ENCODE assay signal across 8 cellular contexts in genomic region chr14:67934087-67934486, GRCh38.
DNase-seq lines count a peak whose midpoint lies in the region; ATAC-seq lines count a peak whose summit lies in the region.

No MANE protein-coding gene starts in this region.

- POLR2A ChIA-PET in CD4-positive, alpha-beta memory T cell (lab: Charles Lee; ENCODE audit: partially characterized antibody) = interaction anchor here (1.1 to 1.7 kb wide), 3 partner anchors 859 to 885 kb away, joined by 3 to 8 read pairs (median 5); partner anchors contain the start of gene ZFP36L1

- H3K4me1 Mint-ChIP-seq in CD4-positive, alpha-beta memory T cell = peaks cover 5 to 6% (median 5%) of the 10 kb centered on the region in 4 donors

- peak overlapping the region; percentile 54 for H2AFZ ChIP-seq in GM23248

- peaks cover 7% of the 10 kb centered on the region for H3K4me1 ChIP-seq in CD4-positive, alpha-beta memory T cell (ENCODE audit: insufficient read depth, low read length)
- H3K4me1 ChIP-seq in GM23248 (ENCODE audit: insufficient read depth) = peaks cover 6% of the 10 kb centered on the region

- H3K9ac ChIP-seq in GM23248 = peak overlapping the region; percentile 32

- no peaks in the 10 kb centered on the region for H3K9me3 ChIP-seq in CD4-positive, alpha-beta memory T cell (ENCODE audit: control insufficient read depth in 1 of 2, low read length in 2 of 2)
- no peaks in the 10 kb centered on the region for H3K9me3 ChIP-seq in GM23248 (ENCODE audit: low read depth)

- peaks cover 0 to 31% (median 15%) of the 10 kb centered on the region in 8 donors for H3K9me3 Mint-ChIP-seq in CD4-positive, alpha-beta memory T cell
- peaks cover 9 to 13% of the 10 kb centered on the region in 2 donors for H3K9me3 Mint-ChIP-seq in activated naive CD4-positive, alpha-beta T cell treated with anti-CD3 and anti-CD28 coated beads, Interleukin-2, amount 50 U/mL, for 72 hours

- in situ Hi-C loops in GM23248 (cut with MboI) = no loop called here

- H3K4me3 ChIP-seq in CD4-positive, alpha-beta memory T cell (ENCODE audit: low read length in 2 of 2) = no peak overlapping the region
- H3K4me3 ChIP-seq in GM23248 = no peak overlapping the region

- no peaks in the 10 kb centered on the region for H4K20me1 ChIP-seq in GM23248 (ENCODE audit: insufficient read depth)

- H3K4me3 Mint-ChIP-seq in CD4-positive, alpha-beta memory T cell = no peak overlapping the region

- peaks cover 6 to 20% of the 10 kb centered on the region in 2 donors for H3K36me3 Mint-ChIP-seq in CD4-positive, alpha-beta memory T cell
- H3K36me3 Mint-ChIP-seq in activated naive CD4-positive, alpha-beta T cell treated with anti-CD3 and anti-CD28 coated beads, Interleukin-2, amount 50 U/mL, for 72 hours = peaks cover 10 to 15% of the 10 kb centered on the region in 2 donors

- H3K79me2 ChIP-seq in GM23248 (ENCODE audit: insufficient read depth) = no peaks in the 10 kb centered on the region

- no peaks in the 10 kb centered on the region for H3K36me3 ChIP-seq in CD4-positive, alpha-beta memory T cell (ENCODE audit: insufficient read depth, low read length)
- no peaks in the 10 kb centered on the region for H3K36me3 ChIP-seq in GM23248 (ENCODE audit: low read depth)

- intact Hi-C loops in CD4-positive, alpha-beta memory T cell (cut with micrococcal nuclease) = loop anchor here (1.0 to 10.0 kb wide), 3 partner anchors 311 to 910 kb away; no protein-coding TSS in a partner anchor
- intact Hi-C loops in left cardiac atrium (cut with DNase I) = no loop called here

- peak in 4 of 5 donors; percentile 37 to 51 (median 46) for DNase-seq in CD4-positive, alpha-beta memory T cell
- peak; percentile 90 for DNase-seq in GM23248
- DNase-seq in NCI-H2196 treated with DMSO at 0.1 percent for 48 hours (lab: John Stamatoyannopoulos, UW; ENCODE audit: unreplicated experiment) = peak; percentile 75
- no peak for DNase-seq in activated naive CD4-positive, alpha-beta T cell treated with anti-CD3 and anti-CD28 coated beads, Interleukin-2, amount 50 U/mL, for 72 hours (ENCODE audit: low spot score in 2 of 2)
- DNase-seq in left cardiac atrium = no peak
- DNase-seq in pulmonary artery endothelial cell (ENCODE audit: low read depth, low spot score) = peak; percentile 69
- no peak for DNase-seq in occipital lobe (lab: John Stamatoyannopoulos, UW)

- WGBS in GM23248 (ENCODE audit: low coverage in 1 of 2, low lambda C conversion rate in 2 of 2, missing lambda C conversion rate in 2 of 2), 2 experiments = 7 to 20% methylated on average over 1 of the region's 1 CpG

- no peak overlapping the region for H3K4me2 ChIP-seq in GM23248 (ENCODE audit: unreplicated experiment)

- H3F3A ChIP-seq in GM23248 (ENCODE audit: insufficient read depth) = no peaks in the 10 kb centered on the region

- H3K27me3 ChIP-seq in CD4-positive, alpha-beta memory T cell (ENCODE audit: insufficient read depth, low read length) = no peaks in the 10 kb centered on the region
- H3K27me3 ChIP-seq in GM23248 (replicated peaks; ENCODE audit: insufficient read depth) = no peaks in the 10 kb centered on the region

- H3K27ac ChIP-seq in CD4-positive, alpha-beta memory T cell (ENCODE audit: low read depth, low read length) = no peak overlapping the region
- 0 out of 2 replicates have a peak overlapping the region, but pooled peaks have one; percentile 13 for H3K27ac ChIP-seq in GM23248

- CTCF ChIA-PET in CD4-positive, alpha-beta memory T cell (lab: Charles Lee; ENCODE audit: partially characterized antibody) = interaction anchor here (0.7 to 5.3 kb wide), 26 partner anchors 9 to 929 kb away, joined by 3 to 67 read pairs (median 4); partner anchors contain the start of gene ZFP36L1

- H3K27me3 Mint-ChIP-seq in CD4-positive, alpha-beta memory T cell = no peaks in the 10 kb centered on the region

- peak; percentile 57 to 64 for ATAC-seq in activated naive CD4-positive, alpha-beta T cell treated with anti-CD3 and anti-CD28 coated beads, Interleukin-2, amount 50 U/mL, for 72 hours
- ATAC-seq in left cardiac atrium = peak; percentile 82 to 94
- no peak for ATAC-seq in GM21515 (IDR thresholded peaks at IDR 0.05; ENCODE audit: unreplicated experiment)

- H3K9me2 ChIP-seq in GM23248 (ENCODE audit: insufficient read depth) = no peaks in the 10 kb centered on the region

- H3K27ac Mint-ChIP-seq in CD4-positive, alpha-beta memory T cell = peak overlapping the region in 5 of 7 donors; percentile 9 to 94 (median 77)
- H3K27ac Mint-ChIP-seq in activated naive CD4-positive, alpha-beta T cell treated with anti-CD3 and anti-CD28 coated beads, Interleukin-2, amount 50 U/mL, for 72 hours = peak overlapping the region; percentile 10 to 38

Comparison
In these comparisons a context has a peak if more than half of its experiments do, and no peak if none do; other contexts are left out.
1. DNase-seq: peak in CD4-positive, alpha-beta memory T cell (4 of 5), GM23248 (single experiment), NCI-H2196 treated with DMSO at 0.1 percent for 48 hours (single experiment) and pulmonary artery endothelial cell (single experiment); none in activated naive CD4-positive, alpha-beta T cell treated with anti-CD3 and anti-CD28 coated beads, Interleukin-2, amount 50 U/mL, for 72 hours (0 of 2), left cardiac atrium (single experiment) and occipital lobe (single experiment).